1 cellular context compared by ENCODE assay signal in genomic region chr10:74021248-74022055, GRCh38.
A peak's percentile ranks its signal among the peaks of the same experiment; 100 is the strongest.
TF ChIP-seq lines count a peak whose summit lies in the region.

No MANE protein-coding gene starts in this region.

TF ChIP-seq in SK-N-SH, 30 proteins besides CTCF, POLR2A, EP300 and RAD21 (continued from another document):
- TF ChIP-seq REST (IDR thresholded peaks at IDR 0.05; ENCODE audit: low read depth, low read length) (no peak), POLR2AphosphoS5 (IDR thresholded peaks at IDR 0.05; ENCODE audit: low read depth, low read length) (no peak), RCOR1 (IDR thresholded peaks at IDR 0.05; ENCODE audit: low read length) (no peak), YY1 (IDR thresholded peaks at IDR 0.05; ENCODE audit: low read depth) (no peak), TCF12 (IDR thresholded peaks at IDR 0.05) (peak; percentile 62), GABPA (IDR thresholded peaks at IDR 0.05; ENCODE audit: low read depth) (no peak), IRF3 (IDR thresholded peaks at IDR 0.05; ENCODE audit: low read depth, low read length) (no peak), USF1 (IDR thresholded peaks at IDR 0.05; ENCODE audit: borderline replicate concordance, low read depth) (no peak), MEF2A (IDR thresholded peaks at IDR 0.05; ENCODE audit: borderline replicate concordance, low read depth) (peak; percentile 40; the same call in 1 of the 2 replicates), PBX3 (IDR thresholded peaks at IDR 0.05) (peak; percentile 37; the same call in 1 of the 2 replicates), NRF1 (IDR thresholded peaks at IDR 0.05; ENCODE audit: low read depth, low read length) (no peak), JUND (IDR thresholded peaks at IDR 0.05) (peak; percentile 48; the same call in 1 of the 2 replicates), TAF1 (IDR thresholded peaks at IDR 0.05; ENCODE audit: borderline replicate concordance, low read depth, low read length) (no peak), MXI1 (IDR thresholded peaks at IDR 0.05; ENCODE audit: low read depth, low read length) (no peak), MAX (IDR thresholded peaks at IDR 0.05; ENCODE audit: low read depth) (peak; percentile 14; the same call in 1 of the 2 replicates), ELF1 (IDR thresholded peaks at IDR 0.05) (no peak), EZH2phosphoT487 (IDR thresholded peaks at IDR 0.05; ENCODE audit: borderline replicate concordance, low read depth) (no peak), USF2 (IDR thresholded peaks at IDR 0.05; ENCODE audit: borderline replicate concordance, low read depth, low read length) (no peak), SMC3 (IDR thresholded peaks at IDR 0.05; ENCODE audit: low read depth, low read length) (no peak), NFIC (IDR thresholded peaks at IDR 0.05; ENCODE audit: borderline replicate concordance) (0 out of 2 replicates have a peak, but pooled peaks have one; percentile 10), TEAD4 (IDR thresholded peaks at IDR 0.05; ENCODE audit: borderline replicate concordance, insufficient read depth) (no peak), FOXM1 (IDR thresholded peaks at IDR 0.05; ENCODE audit: low read depth) (0 out of 2 replicates have a peak, but pooled peaks have one; percentile 19)
TF ChIP-seq in SK-N-SH: peak in this region for 8.
